In genomic region chr3:39146083-39146501, GRCh38 we compare ENCODE assay signal across 8 cellular contexts. TPM values are rescaled to one million over a fixed set of nuclear protein-coding genes. Genes with fewer than 3 reads are reported as not detected.
DNase-seq lines count a peak whose midpoint lies in the region; ATAC-seq lines count a peak whose summit lies in the region.

No MANE protein-coding gene starts in this region.

- H3K27me3 Mint-ChIP-seq in natural killer cell treated with Interleukin-12 subunit alpha and Interleukin-12 subunit beta and Interleukin-15 and Interleukin-18, amount 100 ng/mL, for 72 hours = no peaks in the 10 kb centered on the region

- peaks cover 54 to 55% of the 10 kb centered on the region in 2 donors for H3K4me1 Mint-ChIP-seq in natural killer cell treated with Interleukin-12 subunit alpha and Interleukin-12 subunit beta and Interleukin-15 and Interleukin-18, amount 100 ng/mL, for 72 hours (ENCODE audit: low read depth in 2 of 2)

- H3K27ac Mint-ChIP-seq in natural killer cell treated with Interleukin-12 subunit alpha and Interleukin-12 subunit beta and Interleukin-15 and Interleukin-18, amount 100 ng/mL, for 72 hours = peak overlapping the region; percentile 83 to 95

- peaks cover 96 to 100% (median 100%) of the 10 kb centered on the region in 10 experiments for H3K4me1 ChIP-seq in BLaER1 treated with 17β-estradiol and CSF1 and Interleukin-3, amounts not matched to agents 10 nM and 100 nM
- H3K4me1 ChIP-seq in duodenal mucosa (ENCODE audit: control insufficient read depth in 1 of 2, insufficient read depth in 2 of 2, low read length in 2 of 2) = peaks cover 74 to 84% of the 10 kb centered on the region in 2 donors

- no peaks in the 10 kb centered on the region for H3K9me3 ChIP-seq in BLaER1 treated with 17β-estradiol and CSF1 and Interleukin-3, amounts not matched to agents 10 nM and 100 nM (replicated peaks in 1 of 11)
- H3K9me3 ChIP-seq in duodenal mucosa (ENCODE audit: control insufficient read depth in 1 of 2, low read length in 2 of 2) = no peaks in the 10 kb centered on the region

- ATAC-seq in natural killer cell treated with Interleukin-12 subunit alpha and Interleukin-12 subunit beta and Interleukin-15 and Interleukin-18, amount 100 ng/mL, for 72 hours = no peak
- ATAC-seq in HG03520 (IDR thresholded peaks at IDR 0.05; ENCODE audit: unreplicated experiment) (no peak), GM21381 (IDR thresholded peaks at IDR 0.05; ENCODE audit: unreplicated experiment) (no peak), GM18520 (IDR thresholded peaks at IDR 0.05; ENCODE audit: unreplicated experiment) (no peak), GM21515 (IDR thresholded peaks at IDR 0.05; ENCODE audit: unreplicated experiment) (no peak)

- H3K27ac ChIP-seq in BLaER1 treated with 17β-estradiol and CSF1 and Interleukin-3, amounts not matched to agents 10 nM and 100 nM = peak overlapping the region; percentile 18 to 100 (median 96); a peak in 21 of 22 replicates
- H3K27ac ChIP-seq in duodenal mucosa (ENCODE audit: low read depth, low read length) = peak overlapping the region; percentile 76

- H3K4me3 ChIP-seq in BLaER1 treated with 17β-estradiol and CSF1 and Interleukin-3, amounts not matched to agents 10 nM and 100 nM = peak overlapping the region in 9 of 10 experiments; percentile 49 to 98 (median 57); a peak in 16 of 20 replicates
- no peak overlapping the region for H3K4me3 ChIP-seq in duodenal mucosa (ENCODE audit: low read depth in 1 of 2, low read length in 2 of 2)

- peaks cover 41 to 57% (median 53%) of the 10 kb centered on the region in 11 experiments for H3K36me3 ChIP-seq in BLaER1 treated with 17β-estradiol and CSF1 and Interleukin-3, amounts not matched to agents 10 nM and 100 nM
- H3K36me3 ChIP-seq in duodenal mucosa (ENCODE audit: control insufficient read depth in 1 of 2, insufficient read depth in 2 of 2, low read length in 2 of 2) = peaks cover 30 to 32% of the 10 kb centered on the region in 2 donors

- peak; percentile 42 for DNase-seq in NOMO-1 treated with DMSO at 0.1 percent for 48 hours (lab: John Stamatoyannopoulos, UW; ENCODE audit: unreplicated experiment)
- DNase-seq in natural killer cell treated with Interleukin-12 subunit alpha and Interleukin-12 subunit beta and Interleukin-15 and Interleukin-18, amount 100 ng/mL, for 72 hours (ENCODE audit: low spot score) = no peak

- no peaks in the 10 kb centered on the region for H3K27me3 ChIP-seq in BLaER1 treated with 17β-estradiol and CSF1 and Interleukin-3, amounts not matched to agents 10 nM and 100 nM
- H3K27me3 ChIP-seq in duodenal mucosa (ENCODE audit: control insufficient read depth in 1 of 2, insufficient read depth in 2 of 2, low read length in 2 of 2) = no peaks in the 10 kb centered on the region

- peak overlapping the region; percentile 98 for H3K4me3 Mint-ChIP-seq in natural killer cell treated with Interleukin-12 subunit alpha and Interleukin-12 subunit beta and Interleukin-15 and Interleukin-18, amount 100 ng/mL, for 72 hours

- peak overlapping the region; percentile 97 to 100 (median 99) for H3K4me2 ChIP-seq in BLaER1 treated with 17β-estradiol and CSF1 and Interleukin-3, amounts not matched to agents 10 nM and 100 nM

- peaks cover 42 to 100% (median 72%) of the 10 kb centered on the region in 11 experiments for H4K20me1 ChIP-seq in BLaER1 treated with 17β-estradiol and CSF1 and Interleukin-3, amounts not matched to agents 10 nM and 100 nM

- H3K9me3 Mint-ChIP-seq in natural killer cell treated with Interleukin-12 subunit alpha and Interleukin-12 subunit beta and Interleukin-15 and Interleukin-18, amount 100 ng/mL, for 72 hours = no peaks in the 10 kb centered on the region

- peaks cover 11% of the 10 kb centered on the region for H3K36me3 Mint-ChIP-seq in natural killer cell treated with Interleukin-12 subunit alpha and Interleukin-12 subunit beta and Interleukin-15 and Interleukin-18, amount 100 ng/mL, for 72 hours

- H3K9ac ChIP-seq in BLaER1 treated with 17β-estradiol and CSF1 and Interleukin-3, amounts not matched to agents 10 nM and 100 nM = peak overlapping the region; percentile 76 to 99 (median 96); a peak in 21 of 22 replicates
- peak overlapping the region in 1 of 2 donors; percentile 42 for H3K9ac ChIP-seq in duodenal mucosa (ENCODE audit: low read depth in 1 of 2, low read length in 2 of 2)

RNA-seq across cellular contexts. Expression of gene CSRNP1, which starts 7.3 kb away (rescaled TPM):
- 10 to 100 TPM; 10.8 to 18.4 TPM for total RNA-seq in natural killer cell treated with Interleukin-12 subunit alpha and Interleukin-12 subunit beta and Interleukin-15 and Interleukin-18, amount 100 ng/mL, for 72 hours

RNA-seq across cellular contexts. Expression of gene TTC21A, which starts 38.6 kb away (rescaled TPM):
- 1 to 10 TPM in 1 of 2 donors, under 1 TPM in 1; 0.12 to 1.8 TPM for total RNA-seq in natural killer cell treated with Interleukin-12 subunit alpha and Interleukin-12 subunit beta and Interleukin-15 and Interleukin-18, amount 100 ng/mL, for 72 hours

RNA-seq across cellular contexts. Expression of gene GORASP1, which starts 38.7 kb away (rescaled TPM):
- total RNA-seq in natural killer cell treated with Interleukin-12 subunit alpha and Interleukin-12 subunit beta and Interleukin-15 and Interleukin-18, amount 100 ng/mL, for 72 hours = 10 to 100 TPM; 12.9 to 16.6 TPM

RNA-seq across cellular contexts. Expression of gene XIRP1, which starts 46.3 kb away (rescaled TPM):
- under 1 TPM; 0.22 to 0.43 TPM for total RNA-seq in natural killer cell treated with Interleukin-12 subunit alpha and Interleukin-12 subunit beta and Interleukin-15 and Interleukin-18, amount 100 ng/mL, for 72 hours

Comparison
In these comparisons a context has a peak if more than half of its experiments do, and no peak if none do; other contexts are left out.
1. H3K4me3 ChIP-seq: peak in BLaER1 treated with 17β-estradiol and CSF1 and Interleukin-3, amounts not matched to agents 10 nM and 100 nM (9 of 10); none in duodenal mucosa (0 of 2).